ENCODE assay signal across 25 cellular contexts in the genomic region with DNA sequence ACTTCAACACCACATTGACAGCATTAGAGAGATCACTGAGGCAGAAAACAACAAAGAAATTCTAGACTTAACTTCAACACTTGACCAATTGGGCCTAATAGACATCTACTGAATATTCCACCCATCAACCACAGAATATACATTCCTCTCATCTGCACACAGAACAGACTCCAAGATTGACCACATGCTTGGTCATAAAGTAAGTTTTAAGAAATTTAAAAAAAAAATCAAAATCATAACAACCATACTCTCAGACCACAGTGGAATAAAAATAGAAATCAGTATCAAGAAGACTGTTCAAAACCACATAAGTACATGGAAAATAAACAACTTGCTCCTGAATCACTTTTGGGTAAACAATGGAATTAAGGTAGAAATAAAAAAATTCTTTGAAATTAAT.
"Had no signal": no experiment of that assay in that cellular context is flagged by ENCODE, and none has a peak within 500 bp of the region (broad histone marks: within the 10 kb centered on the region; RNA-seq: fewer than 3 reads in every experiment).

No MANE protein-coding gene starts in this region.

- FAIRE-seq: frontal cortex, keratinocyte had no signal

- H3K4me3 ChIP-seq: hepatocyte, psoas muscle, spleen, transverse colon had no signal

- DNase-seq: activated CD4-positive, alpha-beta memory T cell treated with anti-CD3 and anti-CD28 coated beads for 36 hours; activated CD4-positive, alpha-beta T cell treated with anti-CD3 and anti-CD28 coated beads, Interleukin-2, amount 10 ng/mL, durations not matched to agents 24 days and 14 days; activated CD4-positive, CD25-positive, alpha-beta regulatory T cell treated with anti-CD3 and anti-CD28 coated beads, Interleukin-2, amount 50 U/mL, for 72 hours; activated CD8-positive, alpha-beta memory T cell treated with anti-CD3 and anti-CD28 coated beads, Interleukin-2, amount 50 U/mL, for 48 hours; activated gamma-delta T cell treated with Interleukin-2 at 50 U/mL for 16 hours; activated naive CD4-positive, alpha-beta T cell treated with anti-CD3 and anti-CD28 coated beads, Interleukin-2, amount 50 U/mL, for 16 hours; activated naive CD8-positive, alpha-beta T cell treated with anti-CD3 and anti-CD28 coated beads, Interleukin-2, amount 50 U/mL, for 24 hours; activated T-cell treated with anti-CD3 and anti-CD28 coated beads, Interleukin-2, amount 50 U/mL, for 24 hours; anterior cingulate cortex; brain microvascular endothelial cell; glutamatergic neuron; left cardiac atrium; mammary epithelial cell; psoas muscle; spleen; stimulated activated naive CD4-positive, alpha-beta T cell treated with Interleukin-2 at 50 U/mL for 16 hours; T-helper 2 cell; transverse colon had no signal

- H3K4me1 Mint-ChIP-seq: nephron had no signal

- H3K9ac ChIP-seq: parathyroid adenoma had no signal

- H3K4me3 Mint-ChIP-seq: activated CD4-positive, alpha-beta memory T cell treated with anti-CD3 and anti-CD28 coated beads for 36 hours; activated CD4-positive, alpha-beta T cell treated with anti-CD3 and anti-CD28 coated beads, Interleukin-2, amount 10 ng/mL, durations not matched to agents 24 days and 14 days; activated naive CD8-positive, alpha-beta T cell treated with anti-CD3 and anti-CD28 coated beads, Interleukin-2, amount 50 U/mL, for 24 hours; activated T-cell treated with anti-CD3 and anti-CD28 coated beads, Interleukin-2, amount 50 U/mL, for 24 hours; activated T-helper 17 cell treated with anti-CD3 and anti-CD28 coated beads, Interleukin-2, amount 50 U/mL, for 72 hours; nephron had no signal

- ATAC-seq: activated naive CD8-positive, alpha-beta T cell treated with anti-CD3 and anti-CD28 coated beads, Interleukin-2, amount 50 U/mL, for 24 hours; activated T-helper 17 cell treated with anti-CD3 and anti-CD28 coated beads, Interleukin-2, amount 50 U/mL, for 72 hours; esophagus mucosa; left cardiac atrium; psoas muscle had no signal

- H3K27me3 Mint-ChIP-seq: activated CD4-positive, alpha-beta memory T cell treated with anti-CD3 and anti-CD28 coated beads for 36 hours; activated CD4-positive, alpha-beta T cell treated with anti-CD3 and anti-CD28 coated beads, Interleukin-2, amount 10 ng/mL, durations not matched to agents 24 days and 14 days; activated naive CD8-positive, alpha-beta T cell treated with anti-CD3 and anti-CD28 coated beads, Interleukin-2, amount 50 U/mL, for 24 hours; activated T-cell treated with anti-CD3 and anti-CD28 coated beads, Interleukin-2, amount 50 U/mL, for 24 hours; activated T-helper 17 cell treated with anti-CD3 and anti-CD28 coated beads, Interleukin-2, amount 50 U/mL, for 72 hours had no signal

- H3K27me3 ChIP-seq: brain microvascular endothelial cell, hepatocyte, spleen, transverse colon had no signal

- H3K79me2 ChIP-seq: hepatocyte, parathyroid adenoma had no signal

- H2AFZ ChIP-seq: hepatocyte, parathyroid adenoma had no signal

- H3K4me1 ChIP-seq: parathyroid adenoma, psoas muscle, transverse colon had no signal

- H3K9me3 ChIP-seq: psoas muscle had no signal

- H3K27ac ChIP-seq: brain microvascular endothelial cell, hepatocyte, psoas muscle, spleen, transverse colon had no signal

- H3K4me2 ChIP-seq: hepatocyte had no signal

- H3K27ac Mint-ChIP-seq: activated CD4-positive, alpha-beta memory T cell treated with anti-CD3 and anti-CD28 coated beads for 36 hours; activated CD4-positive, alpha-beta T cell treated with anti-CD3 and anti-CD28 coated beads, Interleukin-2, amount 10 ng/mL, durations not matched to agents 24 days and 14 days; activated naive CD8-positive, alpha-beta T cell treated with anti-CD3 and anti-CD28 coated beads, Interleukin-2, amount 50 U/mL, for 24 hours; activated T-cell treated with anti-CD3 and anti-CD28 coated beads, Interleukin-2, amount 50 U/mL, for 24 hours; activated T-helper 17 cell treated with anti-CD3 and anti-CD28 coated beads, Interleukin-2, amount 50 U/mL, for 72 hours; nephron had no signal
